8 cellular contexts compared by ENCODE assay signal in genomic region chr5:16574789-16575785, GRCh38. TPM values are rescaled to one million over a fixed set of nuclear protein-coding genes. Genes with fewer than 3 reads are reported as not detected.
DNase-seq lines count a peak whose midpoint lies in the region; TF ChIP-seq lines count a peak whose summit lies in the region.

No MANE protein-coding gene starts in this region.

- H3K27ac ChIP-seq in RWPE1 = peak overlapping the region; percentile 51

- TF ChIP-seq POLR2A in erythroblast (IDR thresholded peaks at IDR 0.05; ENCODE audit: low read length) = no peak

- CTCF ChIA-PET in RWPE1 (lab: Yijun Ruan, JAX) = interaction anchor here (0.6 kb wide), 1 partner anchor 27 kb away, joined by 3 read pairs; no protein-coding TSS in a partner anchor

- no peak overlapping the region for H3K4me3 ChIP-seq in fibroblast of the aortic adventitia (ENCODE audit: low read depth, low read length)

- no peak for TF ChIP-seq CTCF in RWPE1 (conservative IDR thresholded peaks at IDR 0.05; ENCODE audit: low read depth)
- TF ChIP-seq CTCF in fibroblast of the aortic adventitia (IDR thresholded peaks at IDR 0.05; ENCODE audit: insufficient read depth, low read length) = no peak

- DNase-seq in Daoy (ENCODE audit: low read depth) (peak; percentile 88), RWPE1 (ENCODE audit: low spot score) (peak; percentile 58), fibroblast of the aortic adventitia (ENCODE audit: low read depth) (peak; percentile 78), pons (ENCODE audit: low spot score) (peak; percentile 93), erythroblast (lab: John Stamatoyannopoulos, UW) (no peak), SK-N-DZ (ENCODE audit: low spot score) (no peak), SHP77 treated with DMSO at 0.1 percent for 48 hours (lab: John Stamatoyannopoulos, UW) (no peak), activated gamma-delta T cell (lab: John Stamatoyannopoulos, UW) (no peak)

- POLR2A ChIA-PET in RWPE1 (lab: Yijun Ruan, JAX; ENCODE audit: low non-redundant PET) = no interaction called here

RNA-seq across cellular contexts. Expression of gene RETREG1, which starts 41.7 kb away (rescaled TPM):
- total RNA-seq in Daoy (2014; rRNA removed; shearing (Covaris generic)) = 1.9 TPM in 2 replicates
- 0.08 and 0.99 TPM in 2 replicates for total RNA-seq in fibroblast of the aortic adventitia (ENCODE audit: low replicate concordance)
- polyA plus RNA-seq in SK-N-DZ (2014; cell fraction: cytosol; rRNA removed) = 0.08 and 0.84 TPM in 2 replicates
- polyA plus RNA-seq in SK-N-DZ (2014; cell fraction: nucleus; rRNA removed) = 0.11 and 0.39 TPM in 2 replicates

Comparison
In these comparisons a context has a peak if more than half of its experiments do, and no peak if none do; other contexts are left out.
1. DNase-seq: peak in Daoy (single experiment), RWPE1 (single experiment), fibroblast of the aortic adventitia (single experiment) and pons (single experiment); none in erythroblast (0 of 2), SK-N-DZ (single experiment), SHP77 treated with DMSO at 0.1 percent for 48 hours (single experiment) and activated gamma-delta T cell (single experiment).